1 cellular context compared by ENCODE assay signal in the genomic region with DNA sequence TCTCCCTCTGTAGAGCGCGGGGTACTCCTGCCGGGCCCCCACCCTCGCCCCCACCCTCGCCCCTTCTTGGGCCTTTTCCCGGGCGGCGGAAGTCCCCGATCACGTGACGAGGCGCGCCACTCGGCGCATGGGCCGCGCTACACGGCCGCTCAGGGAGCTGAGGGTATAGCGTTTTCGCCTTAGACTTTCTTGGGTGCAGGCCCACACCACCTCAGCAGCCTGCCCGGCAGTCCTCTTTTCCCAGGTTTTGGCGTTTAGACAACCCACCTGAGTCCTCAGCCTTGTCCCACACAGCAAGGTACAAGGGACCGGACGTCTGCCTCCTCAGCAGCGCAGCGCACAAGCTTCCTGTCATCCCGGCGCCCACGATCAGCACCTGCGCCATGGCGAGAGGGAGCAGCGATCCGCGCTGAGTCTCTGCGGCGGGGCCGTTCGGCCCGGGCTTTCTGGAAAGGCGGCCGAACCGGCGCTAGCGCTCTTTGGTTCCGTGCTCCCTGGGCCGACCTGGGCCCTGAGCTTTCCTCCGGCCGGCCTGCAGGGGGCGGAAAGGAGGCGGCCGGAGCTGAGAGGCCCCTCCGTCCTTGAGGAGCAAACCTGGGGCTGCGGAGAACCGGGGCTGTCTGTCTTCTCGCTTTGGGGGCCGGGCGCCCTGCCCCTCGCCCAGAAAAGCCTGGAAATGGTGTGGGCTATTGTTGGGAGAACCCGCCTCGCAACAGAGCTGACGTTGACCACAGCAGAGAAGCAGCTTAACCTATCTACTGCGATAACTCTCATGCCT.
TF ChIP-seq lines count a peak whose summit lies in the region.

A gene (minus strand): TSS at position 513 of the 778 bp plus-strand sequence.

TF ChIP-seq in HepG2, 621 proteins besides CTCF, POLR2A, EP300 and RAD21 (continued from another document):
- TF ChIP-seq, protein P1, sequence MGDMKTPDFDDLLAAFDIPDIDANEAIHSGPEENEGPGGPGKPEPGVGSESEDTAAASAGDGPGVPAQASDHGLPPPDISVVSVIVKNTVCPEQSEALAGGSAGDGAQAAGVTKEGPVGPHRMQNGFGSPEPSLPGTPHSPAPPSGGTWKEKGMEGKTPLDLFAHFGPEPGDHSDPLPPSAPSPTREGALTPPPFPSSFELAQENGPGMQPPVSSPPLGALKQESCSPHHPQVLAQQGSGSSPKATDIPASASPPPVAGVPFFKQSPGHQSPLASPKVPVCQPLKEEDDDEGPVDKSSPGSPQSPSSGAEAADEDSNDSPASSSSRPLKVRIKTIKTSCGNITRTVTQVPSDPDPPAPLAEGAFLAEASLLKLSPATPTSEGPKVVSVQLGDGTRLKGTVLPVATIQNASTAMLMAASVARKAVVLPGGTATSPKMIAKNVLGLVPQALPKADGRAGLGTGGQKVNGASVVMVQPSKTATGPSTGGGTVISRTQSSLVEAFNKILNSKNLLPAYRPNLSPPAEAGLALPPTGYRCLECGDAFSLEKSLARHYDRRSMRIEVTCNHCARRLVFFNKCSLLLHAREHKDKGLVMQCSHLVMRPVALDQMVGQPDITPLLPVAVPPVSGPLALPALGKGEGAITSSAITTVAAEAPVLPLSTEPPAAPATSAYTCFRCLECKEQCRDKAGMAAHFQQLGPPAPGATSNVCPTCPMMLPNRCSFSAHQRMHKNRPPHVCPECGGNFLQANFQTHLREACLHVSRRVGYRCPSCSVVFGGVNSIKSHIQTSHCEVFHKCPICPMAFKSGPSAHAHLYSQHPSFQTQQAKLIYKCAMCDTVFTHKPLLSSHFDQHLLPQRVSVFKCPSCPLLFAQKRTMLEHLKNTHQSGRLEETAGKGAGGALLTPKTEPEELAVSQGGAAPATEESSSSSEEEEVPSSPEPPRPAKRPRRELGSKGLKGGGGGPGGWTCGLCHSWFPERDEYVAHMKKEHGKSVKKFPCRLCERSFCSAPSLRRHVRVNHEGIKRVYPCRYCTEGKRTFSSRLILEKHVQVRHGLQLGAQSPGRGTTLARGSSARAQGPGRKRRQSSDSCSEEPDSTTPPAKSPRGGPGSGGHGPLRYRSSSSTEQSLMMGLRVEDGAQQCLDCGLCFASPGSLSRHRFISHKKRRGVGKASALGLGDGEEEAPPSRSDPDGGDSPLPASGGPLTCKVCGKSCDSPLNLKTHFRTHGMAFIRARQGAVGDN (CRISPR knock-in tag; IDR thresholded peaks at IDR 0.05) = peak; percentile 26; the same call in 1 of the 2 replicates
- TF ChIP-seq SALL1 (CRISPR knock-in tag; IDR thresholded peaks at IDR 0.05) = peak; percentile 19; the same call in 1 of the 2 replicates
- TF ChIP-seq, protein P2, sequence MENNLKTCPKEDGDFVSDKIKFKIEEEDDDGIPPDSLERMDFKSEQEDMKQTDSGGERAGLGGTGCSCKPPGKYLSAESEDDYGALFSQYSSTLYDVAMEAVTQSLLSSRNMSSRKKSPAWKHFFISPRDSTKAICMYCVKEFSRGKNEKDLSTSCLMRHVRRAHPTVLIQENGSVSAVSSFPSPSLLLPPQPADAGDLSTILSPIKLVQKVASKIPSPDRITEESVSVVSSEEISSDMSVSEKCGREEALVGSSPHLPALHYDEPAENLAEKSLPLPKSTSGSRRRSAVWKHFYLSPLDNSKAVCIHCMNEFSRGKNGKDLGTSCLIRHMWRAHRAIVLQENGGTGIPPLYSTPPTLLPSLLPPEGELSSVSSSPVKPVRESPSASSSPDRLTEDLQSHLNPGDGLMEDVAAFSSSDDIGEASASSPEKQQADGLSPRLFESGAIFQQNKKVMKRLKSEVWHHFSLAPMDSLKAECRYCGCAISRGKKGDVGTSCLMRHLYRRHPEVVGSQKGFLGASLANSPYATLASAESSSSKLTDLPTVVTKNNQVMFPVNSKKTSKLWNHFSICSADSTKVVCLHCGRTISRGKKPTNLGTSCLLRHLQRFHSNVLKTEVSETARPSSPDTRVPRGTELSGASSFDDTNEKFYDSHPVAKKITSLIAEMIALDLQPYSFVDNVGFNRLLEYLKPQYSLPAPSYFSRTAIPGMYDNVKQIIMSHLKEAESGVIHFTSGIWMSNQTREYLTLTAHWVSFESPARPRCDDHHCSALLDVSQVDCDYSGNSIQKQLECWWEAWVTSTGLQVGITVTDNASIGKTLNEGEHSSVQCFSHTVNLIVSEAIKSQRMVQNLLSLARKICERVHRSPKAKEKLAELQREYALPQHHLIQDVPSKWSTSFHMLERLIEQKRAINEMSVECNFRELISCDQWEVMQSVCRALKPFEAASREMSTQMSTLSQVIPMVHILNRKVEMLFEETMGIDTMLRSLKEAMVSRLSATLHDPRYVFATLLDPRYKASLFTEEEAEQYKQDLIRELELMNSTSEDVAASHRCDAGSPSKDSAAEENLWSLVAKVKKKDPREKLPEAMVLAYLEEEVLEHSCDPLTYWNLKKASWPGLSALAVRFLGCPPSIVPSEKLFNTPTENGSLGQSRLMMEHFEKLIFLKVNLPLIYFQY (CRISPR knock-in tag; IDR thresholded peaks at IDR 0.05; ENCODE audit: borderline replicate concordance) = peak; percentile 97
- TF ChIP-seq RNF2 (conservative IDR thresholded peaks at IDR 0.05; ENCODE audit: low read depth) = no peak
- no peak for TF ChIP-seq ZNF781 (CRISPR knock-in tag; IDR thresholded peaks at IDR 0.05; ENCODE audit: borderline replicate concordance, not compliant biosample characterization)
- TF ChIP-seq ZNF570 (CRISPR knock-in tag; IDR thresholded peaks at IDR 0.05; ENCODE audit: borderline replicate concordance) = no peak
- no peak for TF ChIP-seq U2AF1 (optimal IDR thresholded peaks at IDR 0.05; ENCODE audit: low read depth, low read length)
